ENCODE assay signal across 8 cellular contexts in genomic region chr19:18329035-18329376, GRCh38. TPM values are rescaled to one million over a fixed set of nuclear protein-coding genes. Genes with fewer than 3 reads are reported as not detected.
DNase-seq lines count a peak whose midpoint lies in the region; ATAC-seq and TF ChIP-seq lines count a peak whose summit lies in the region.

No MANE protein-coding gene starts in this region.

- peak overlapping the region; percentile 33 for H3K27ac ChIP-seq in lower lobe of right lung

- H3K36me3 ChIP-seq in lower lobe of right lung: no peaks in the 10 kb centered on the region

- H3K4me3 ChIP-seq in lower lobe of right lung: peak overlapping the region; percentile 31

- no peaks in the 10 kb centered on the region for H3K9me3 ChIP-seq in lower lobe of right lung

- DNase-seq in activated T-cell treated with anti-CD3 and anti-CD28 coated beads, Interleukin-2, amount 50 U/mL, for 24 hours: no peak
- DNase-seq in activated T-cell treated with anti-CD3 and anti-CD28 coated beads, Interleukin-2, amount 50 U/mL, for 1 hour: no peak
- DNase-seq in lower lobe of right lung: no peak
- DNase-seq in type B pancreatic cell (ENCODE audit: extremely low spot score, unreplicated experiment): no peak
- DNase-seq in cerebellum (ENCODE audit: low spot score): no peak
- DNase-seq in HK-2 (ENCODE audit: unreplicated experiment): no peak

- H3K27me3 ChIP-seq in lower lobe of right lung (ENCODE audit: low read depth): no peaks in the 10 kb centered on the region

- peaks cover 15% of the 10 kb centered on the region for H3K4me1 Mint-ChIP-seq in activated T-cell treated with anti-CD3 and anti-CD28 coated beads, Interleukin-2, amount 50 U/mL, for 24 hours (ENCODE audit: low read depth)
- peaks cover 22% of the 10 kb centered on the region for H3K4me1 Mint-ChIP-seq in brain
- peaks cover 15% of the 10 kb centered on the region for H3K4me1 Mint-ChIP-seq in type B pancreatic cell (ENCODE audit: unreplicated experiment)

- no peaks in the 10 kb centered on the region for H3K9me3 Mint-ChIP-seq in activated T-cell treated with anti-CD3 and anti-CD28 coated beads, Interleukin-2, amount 50 U/mL, for 24 hours
- H3K9me3 Mint-ChIP-seq in brain: no peaks in the 10 kb centered on the region
- H3K9me3 Mint-ChIP-seq in type B pancreatic cell: no peaks in the 10 kb centered on the region

- H3K4me1 ChIP-seq in lower lobe of right lung: peaks cover 12% of the 10 kb centered on the region

- H3K4me3 Mint-ChIP-seq in activated T-cell treated with anti-CD3 and anti-CD28 coated beads, Interleukin-2, amount 50 U/mL, for 24 hours: peak overlapping the region; percentile 71
- H3K4me3 Mint-ChIP-seq in brain (peak overlapping the region; percentile 76 to 88 (median 85)), type B pancreatic cell (peak overlapping the region; percentile 83)

- no peak for TF ChIP-seq CTCF in brain (conservative IDR thresholded peaks at IDR 0.05)
- TF ChIP-seq CTCF in lower lobe of right lung (IDR thresholded peaks at IDR 0.05): no peak
- TF ChIP-seq CTCF in type B pancreatic cell (conservative IDR thresholded peaks at IDR 0.05): no peak

- no peaks in the 10 kb centered on the region for H3K27me3 Mint-ChIP-seq in activated T-cell treated with anti-CD3 and anti-CD28 coated beads, Interleukin-2, amount 50 U/mL, for 24 hours
- H3K27me3 Mint-ChIP-seq in brain: peaks cover 9% of the 10 kb centered on the region
- no peaks in the 10 kb centered on the region for H3K27me3 Mint-ChIP-seq in type B pancreatic cell

- intact Hi-C loops in lower lobe of right lung (cut with DNase I): loop anchor here (10.0 kb wide), 1 partner anchor 54 kb away; the partner anchor contains the start of gene IQCN

- ATAC-seq in lower lobe of right lung (peak in 1 of 2 donors; percentile 3), HG02840 (IDR thresholded peaks at IDR 0.05; ENCODE audit: low FRiP score, unreplicated experiment) (no peak)

- no peak overlapping the region for H3K27ac Mint-ChIP-seq in activated T-cell treated with anti-CD3 and anti-CD28 coated beads, Interleukin-2, amount 50 U/mL, for 24 hours
- H3K27ac Mint-ChIP-seq in brain (peak overlapping the region; percentile 92 to 96 (median 95)), type B pancreatic cell (peak overlapping the region; percentile 92)

- no peaks in the 10 kb centered on the region for H3K36me3 Mint-ChIP-seq in activated T-cell treated with anti-CD3 and anti-CD28 coated beads, Interleukin-2, amount 50 U/mL, for 24 hours (ENCODE audit: low read depth)
- no peaks in the 10 kb centered on the region for H3K36me3 Mint-ChIP-seq in brain
- H3K36me3 Mint-ChIP-seq in type B pancreatic cell: no peaks in the 10 kb centered on the region

RNA-seq across cellular contexts. Expression of gene LSM4, which starts 6.1 kb away (rescaled TPM):
- 231 TPM for polyA plus RNA-seq in brain (ENCODE audit: insufficient read depth, low read depth, low replicate concordance)
- total RNA-seq in lower lobe of right lung (72.3 TPM), type B pancreatic cell (ENCODE audit: low replicate concordance) (196 and 223 TPM in 2 replicates), cerebellum (55.1 TPM)

RNA-seq across cellular contexts. Expression of gene PGPEP1, which starts 11.4 kb away (rescaled TPM):
- polyA plus RNA-seq in brain (ENCODE audit: insufficient read depth, low read depth, low replicate concordance): 30.4 TPM
- total RNA-seq in lower lobe of right lung (40.9 TPM), type B pancreatic cell (ENCODE audit: low replicate concordance) (28.8 and 46.7 TPM in 2 replicates), cerebellum (13.4 TPM)

RNA-seq across cellular contexts. Expression of gene JUND, which starts 47.6 kb away (rescaled TPM):
- polyA plus RNA-seq in brain (ENCODE audit: insufficient read depth, low read depth, low replicate concordance): 159 TPM
- total RNA-seq in lower lobe of right lung: 150 TPM
- 126 and 232 TPM in 2 replicates for total RNA-seq in type B pancreatic cell (ENCODE audit: low replicate concordance)
- total RNA-seq in cerebellum: 60.1 TPM

RNA-seq across cellular contexts. Expression of gene IQCN, which starts 54.8 kb away (rescaled TPM):
- polyA plus RNA-seq in brain (ENCODE audit: insufficient read depth, low read depth, low replicate concordance): 7.6 TPM
- total RNA-seq in lower lobe of right lung (4.1 TPM), type B pancreatic cell (ENCODE audit: low replicate concordance) (7.8 and 10.2 TPM in 2 replicates), cerebellum (2.9 TPM)

RNA-seq across cellular contexts. Expression of gene GDF15, which starts 57.0 kb away (rescaled TPM):
- polyA plus RNA-seq in brain (ENCODE audit: insufficient read depth, low read depth, low replicate concordance): 5.2 TPM
- total RNA-seq in lower lobe of right lung: 21.2 TPM
- 102 and 106 TPM in 2 replicates for total RNA-seq in type B pancreatic cell (ENCODE audit: low replicate concordance)
- 0.36 TPM for total RNA-seq in cerebellum
